19 cellular contexts compared by ENCODE assay signal in genomic region chr7:22430457-22430856, GRCh38.
A peak's percentile ranks its signal among the peaks of the same experiment; 100 is the strongest.
DNase-seq lines count a peak whose midpoint lies in the region; TF ChIP-seq lines count a peak whose summit lies in the region.
"Had no signal": no experiment of that assay in that cellular context is flagged by ENCODE, and none has a peak within 500 bp of the region (broad histone marks: within the 10 kb centered on the region; RNA-seq: fewer than 3 reads in every experiment).

No MANE protein-coding gene starts in this region.

- TF ChIP-seq POLR2A in transverse colon (IDR thresholded peaks at IDR 0.05) = no peak

- in situ Hi-C loops in transverse colon (cut with MboI; ENCODE audit: low pct_ligation_motif_present in 1 of 4, low pct_unique_long_range_greater_than_20kb in 1 of 4, low sequenced_read_pairs in 3 of 4) = no loop called here

- no peaks in the 10 kb centered on the region for H4K20me1 ChIP-seq in PC-9 (ENCODE audit: insufficient read depth)

- no TSS peak for BruUV-seq in PC-9 (replicated peaks; lab: Mats Ljungman, UMichigan)

- H3K36me3 ChIP-seq in PC-9 (ENCODE audit: low read depth) = no peaks in the 10 kb centered on the region
- no peaks in the 10 kb centered on the region for H3K36me3 ChIP-seq in transverse colon

- TF ChIP-seq EP300 in transverse colon (IDR thresholded peaks at IDR 0.05; ENCODE audit: low read depth) = no peak

- CTCF ChIA-PET in PC-9 (lab: Charles Lee) = no interaction called here

- no peak for TF ChIP-seq CTCF in PC-9 (conservative IDR thresholded peaks at IDR 0.05)
- no peak for TF ChIP-seq CTCF in epithelial cell of esophagus (IDR thresholded peaks at IDR 0.05; ENCODE audit: insufficient read depth, low read depth, low read length, missing control alignments)
- TF ChIP-seq CTCF in transverse colon (IDR thresholded peaks at IDR 0.05) = no peak

- DNase-seq in EL (peak; percentile 92), PC-9 (peak in 1 of 2 experiments; percentile 75), epithelial cell of esophagus (ENCODE audit: low read depth) (peak; percentile 99), mucosa of gallbladder (ENCODE audit: low spot score) (peak; percentile 47), NCI-H2107 treated with DMSO at 0.1 percent for 48 hours (lab: John Stamatoyannopoulos, UW; ENCODE audit: unreplicated experiment) (no peak), caudate nucleus (lab: John Stamatoyannopoulos, UW) (no peak), substantia nigra (lab: John Stamatoyannopoulos, UW) (no peak), transverse colon (no peak)
- DNase-seq: activated B cell treated with CpG ODN at 0.5 μM for 24 hours; activated CD8-positive, alpha-beta memory T cell treated with anti-CD3 and anti-CD28 coated beads, Interleukin-2, amount 50 U/mL, for 48 hours; activated naive CD4-positive, alpha-beta T cell treated with anti-CD3 and anti-CD28 coated beads, Interleukin-2, amount 50 U/mL, for 16 hours; GDM1; kidney; MV-4-11; stimulated activated CD4-positive, alpha-beta T cell treated with anti-CD3 and anti-CD28 coated beads, Interleukin-4, amount 100 ng/mL, for 1 hour; SW 1271 had no signal

- H3K4me3 ChIP-seq in PC-9 (no peak overlapping the region), epithelial cell of esophagus (ENCODE audit: low read length) (no peak overlapping the region), transverse colon (no peak overlapping the region)
- H3K4me3 ChIP-seq: GM23338 had no signal

- peaks cover 28% of the 10 kb centered on the region for H3F3A ChIP-seq in PC-9 (ENCODE audit: insufficient read depth, low read depth)

- 83 to 84% methylated on average over 4 to 5 of the region's 5 CpGs for WGBS in transverse colon (ENCODE audit: low coverage in 1 of 2), 2 donors

- no peaks in the 10 kb centered on the region for H3K79me2 ChIP-seq in PC-9 (ENCODE audit: low read depth)

- H3K9me3 ChIP-seq in PC-9 (ENCODE audit: insufficient read depth, low read depth) = peaks cover 7% of the 10 kb centered on the region; the same call in 1 of the 2 replicates
- no peaks in the 10 kb centered on the region for H3K9me3 ChIP-seq in transverse colon

- intact Hi-C loops in PC-9 (cut with micrococcal nuclease; ENCODE audit: unreplicated experiment) (loop anchor here (5.0 kb wide), 1 partner anchor 78 kb away; no protein-coding TSS in a partner anchor), transverse colon (cut with DNase I; ENCODE audit: low total_unique reads) (no loop called here)

- H3K4me1 ChIP-seq in PC-9 (replicated peaks; ENCODE audit: insufficient read depth) (peaks cover 59% of the 10 kb centered on the region), transverse colon (no peaks in the 10 kb centered on the region)

- no peaks in the 10 kb centered on the region for H3K27me3 ChIP-seq in PC-9 (ENCODE audit: insufficient read depth, low read depth)
- H3K27me3 ChIP-seq in transverse colon = no peaks in the 10 kb centered on the region

- H3K4me2 ChIP-seq in PC-9 = no peak overlapping the region
- H3K4me2 ChIP-seq: GM23338 had no signal

- 0 out of 2 replicates have a peak overlapping the region, but pooled peaks have one; percentile 19 for H2AFZ ChIP-seq in PC-9
- H2AFZ ChIP-seq: GM23338 had no signal

- POLR2A ChIA-PET in PC-9 (lab: Charles Lee; ENCODE audit: unreplicated experiment) = no interaction called here

- H3K9me2 ChIP-seq in PC-9 (ENCODE audit: insufficient read depth) = 0 out of 2 replicates have a peak, but pooled peaks cover 5% of the 10 kb centered on the region

- H3K27ac ChIP-seq in PC-9 (peak overlapping the region; percentile 27), caudate nucleus (ENCODE audit: low read depth, low read length) (no peak overlapping the region), substantia nigra (ENCODE audit: low read depth, low read length, poor library complexity, severe bottlenecking) (no peak overlapping the region), transverse colon (no peak overlapping the region)
- H3K27ac ChIP-seq: C4-2B, HL-60 had no signal

Comparison
In these comparisons a context has a peak if more than half of its experiments do, and no peak if none do; other contexts are left out.
1. DNase-seq: peak in EL (single experiment), epithelial cell of esophagus (single experiment) and mucosa of gallbladder (single experiment); none in NCI-H2107 treated with DMSO at 0.1 percent for 48 hours (single experiment), caudate nucleus (0 of 61), substantia nigra (0 of 49) and transverse colon (single experiment).